ENCODE assay signal across 1 cellular context in the genomic region with DNA sequence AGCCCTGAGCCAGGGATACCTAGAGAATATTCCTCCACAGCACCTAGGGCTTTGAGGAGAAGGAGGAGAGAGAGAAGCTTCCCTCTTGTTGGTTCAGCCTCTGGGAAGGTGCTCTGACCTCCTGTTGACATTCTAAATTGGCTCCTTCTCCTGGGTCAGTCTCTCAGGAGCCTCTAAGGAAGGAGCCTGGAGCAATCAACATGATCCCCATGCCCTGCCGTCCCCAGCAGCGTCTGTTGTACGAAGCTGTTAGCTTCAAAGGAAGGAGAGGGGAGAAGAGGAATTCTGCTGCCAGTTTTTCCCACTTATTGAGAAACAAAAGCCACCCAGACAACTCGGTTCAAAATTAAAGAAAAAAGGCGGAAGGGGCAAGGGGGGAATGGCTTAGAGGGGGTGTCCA.
TF ChIP-seq lines count a peak whose summit lies in the region.

No MANE protein-coding gene starts in this region.

TF ChIP-seq in HCT116, 20 proteins besides CTCF, POLR2A, EP300 and RAD21:
- TF ChIP-seq ZBTB33 (IDR thresholded peaks at IDR 0.05; ENCODE audit: extremely low read depth, insufficient replicate concordance, low read length) (no peak), EGR1 (IDR thresholded peaks at IDR 0.05; ENCODE audit: low read depth) (no peak), ELF1 (IDR thresholded peaks at IDR 0.05; ENCODE audit: borderline replicate concordance, low read depth) (no peak), CEBPB (IDR thresholded peaks at IDR 0.05; ENCODE audit: low read depth) (no peak), TCF7L2 (IDR thresholded peaks at IDR 0.05; ENCODE audit: borderline replicate concordance, extremely low read depth, insufficient read depth, insufficient read length) (no peak), ATF3 (IDR thresholded peaks at IDR 0.05) (no peak), EZH2 (IDR thresholded peaks at IDR 0.05) (no peak), CBX3 (IDR thresholded peaks at IDR 0.05; ENCODE audit: low read depth) (no peak), MAX (IDR thresholded peaks at IDR 0.05) (no peak), SIN3A (IDR thresholded peaks at IDR 0.05; ENCODE audit: low read depth) (no peak)
- TF ChIP-seq, protein P1, sequence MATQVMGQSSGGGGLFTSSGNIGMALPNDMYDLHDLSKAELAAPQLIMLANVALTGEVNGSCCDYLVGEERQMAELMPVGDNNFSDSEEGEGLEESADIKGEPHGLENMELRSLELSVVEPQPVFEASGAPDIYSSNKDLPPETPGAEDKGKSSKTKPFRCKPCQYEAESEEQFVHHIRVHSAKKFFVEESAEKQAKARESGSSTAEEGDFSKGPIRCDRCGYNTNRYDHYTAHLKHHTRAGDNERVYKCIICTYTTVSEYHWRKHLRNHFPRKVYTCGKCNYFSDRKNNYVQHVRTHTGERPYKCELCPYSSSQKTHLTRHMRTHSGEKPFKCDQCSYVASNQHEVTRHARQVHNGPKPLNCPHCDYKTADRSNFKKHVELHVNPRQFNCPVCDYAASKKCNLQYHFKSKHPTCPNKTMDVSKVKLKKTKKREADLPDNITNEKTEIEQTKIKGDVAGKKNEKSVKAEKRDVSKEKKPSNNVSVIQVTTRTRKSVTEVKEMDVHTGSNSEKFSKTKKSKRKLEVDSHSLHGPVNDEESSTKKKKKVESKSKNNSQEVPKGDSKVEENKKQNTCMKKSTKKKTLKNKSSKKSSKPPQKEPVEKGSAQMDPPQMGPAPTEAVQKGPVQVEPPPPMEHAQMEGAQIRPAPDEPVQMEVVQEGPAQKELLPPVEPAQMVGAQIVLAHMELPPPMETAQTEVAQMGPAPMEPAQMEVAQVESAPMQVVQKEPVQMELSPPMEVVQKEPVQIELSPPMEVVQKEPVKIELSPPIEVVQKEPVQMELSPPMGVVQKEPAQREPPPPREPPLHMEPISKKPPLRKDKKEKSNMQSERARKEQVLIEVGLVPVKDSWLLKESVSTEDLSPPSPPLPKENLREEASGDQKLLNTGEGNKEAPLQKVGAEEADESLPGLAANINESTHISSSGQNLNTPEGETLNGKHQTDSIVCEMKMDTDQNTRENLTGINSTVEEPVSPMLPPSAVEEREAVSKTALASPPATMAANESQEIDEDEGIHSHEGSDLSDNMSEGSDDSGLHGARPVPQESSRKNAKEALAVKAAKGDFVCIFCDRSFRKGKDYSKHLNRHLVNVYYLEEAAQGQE (IDR thresholded peaks at IDR 0.05; ENCODE audit: low read depth) = no peak
